ENCODE assay signal across 26 cellular contexts in the genomic region with DNA sequence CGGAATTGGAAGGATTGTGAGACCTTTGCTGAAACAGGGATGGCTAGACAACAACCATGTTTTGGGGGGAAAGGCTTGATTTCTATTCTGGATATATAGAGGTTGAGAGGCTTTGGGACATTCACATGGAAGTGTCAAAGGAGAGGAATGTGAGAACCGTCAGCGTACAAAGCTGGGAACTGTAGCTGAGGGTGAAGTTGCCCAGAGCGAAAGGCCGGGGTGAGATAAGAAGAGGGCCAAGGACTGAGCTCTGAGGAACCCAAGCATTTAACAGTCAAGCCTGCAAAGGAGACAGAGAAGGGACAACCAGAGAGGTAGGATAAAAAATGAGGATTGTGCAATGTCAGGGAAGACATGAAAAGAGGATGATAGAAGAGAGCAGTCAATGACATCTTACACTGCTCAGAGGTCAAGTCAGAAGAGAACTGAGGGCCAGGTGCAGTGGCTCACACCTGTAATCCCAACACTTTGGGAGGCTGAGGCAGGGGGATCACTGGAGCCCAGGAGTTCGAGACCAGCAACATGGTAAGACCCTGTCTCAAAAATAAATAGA. TPM values are rescaled to one million over a fixed set of nuclear protein-coding genes. Genes with fewer than 3 reads are reported as not detected.
"Had no signal": no experiment of that assay in that cellular context is flagged by ENCODE, and none has a peak within 500 bp of the region (broad histone marks: within the 10 kb centered on the region; RNA-seq: fewer than 3 reads in every experiment).

No MANE protein-coding gene starts in this region.

- H3K27me3 ChIP-seq: ascending aorta, Peyer's patch had no signal

- H3K9me3 ChIP-seq: ascending aorta, Peyer's patch had no signal

- DNase-seq: activated CD4-positive, alpha-beta T cell treated with anti-CD3 and anti-CD28 coated beads, Interleukin-2, amount 10 ng/mL, durations not matched to agents 24 days and 14 days; activated CD4-positive, alpha-beta T cell treated with anti-CD3 and anti-CD28 coated beads, Interleukin-2, amount 50 U/mL, for 4 hours; activated CD8-positive, alpha-beta T cell treated with anti-CD3 and anti-CD28 coated beads, Interleukin-2, amount 10 ng/mL, durations not matched to agents 7 days and 5 days; activated gamma-delta T cell; activated naive CD4-positive, alpha-beta T cell treated with Interleukin-2 at 50 U/mL for 16 hours; activated naive CD8-positive, alpha-beta T cell treated with anti-CD3 and anti-CD28 coated beads, Interleukin-2, amount 10 ng/mL, durations not matched to agents 7 days and 5 days; activated T-cell treated with anti-CD3 and anti-CD28 coated beads, Interleukin-2, amount 50 U/mL, for 24 hours; amygdala; MM.1S; MV-4-11; NCI-H1092; NCI-H1436 treated with DMSO at 0.1 percent for 48 hours; NCI-H1694 treated with DMSO at 0.1 percent for 48 hours; NCI-H2029; NCI-H345; NCI-H524 treated with DMSO at 0.1 percent for 48 hours; NK-92 treated with Interleukin-12 subunit alpha and Interleukin-12 subunit beta, amount 100 ng/mL, for 24 hours; PC-3; Peyer's patch; SW 1271 had no signal

- H3K9ac ChIP-seq: KMS-11 had no signal

- H3K4me1 ChIP-seq: Peyer's patch had no signal

- H3K4me2 ChIP-seq: KMS-11 had no signal

- H3K36me3 ChIP-seq: ascending aorta, Peyer's patch had no signal

- FAIRE-seq: TTC549 had no signal

- H3K4me3 ChIP-seq: ascending aorta, Peyer's patch had no signal

- H3K27ac ChIP-seq: ascending aorta, KMS-11, Peyer's patch had no signal

RNA-seq across cellular contexts. Expression of gene TMEM40, which starts 53.6 kb away (rescaled TPM):
- total RNA-seq: activated CD4-positive, alpha-beta T cell treated with anti-CD3 and anti-CD28 coated beads, Interleukin-2, amount 10 ng/mL, durations not matched to agents 24 days and 14 days; activated CD8-positive, alpha-beta T cell treated with anti-CD3 and anti-CD28 coated beads, Interleukin-2, amount 10 ng/mL, durations not matched to agents 7 days and 5 days; activated naive CD8-positive, alpha-beta T cell treated with anti-CD3 and anti-CD28 coated beads, Interleukin-2, amount 10 ng/mL, durations not matched to agents 7 days and 5 days; activated T-helper 2 cell treated with anti-CD3 and anti-CD28 coated beads, Interferon-gamma antibody, Interleukin-2, Interleukin-4, amounts not matched to agents 10 μg/mL and 5 μg/mL and 100 μg/mL, durations not matched to agents 14 hours and 24 hours and 36 hours; ascending aorta; LHCN-M2; Peyer's patch; T-helper 1 cell treated with Interleukin-12 subunit alpha and Interleukin-12 subunit beta and Interleukin-4 antibody, amounts not matched to agents 30 ng/mL and 1 ng/mL, for 36 hours had no signal
